Comparison of ENCODE assay signal across 8 cellular contexts in genomic region chr15:90201944-90202375, GRCh38. TPM values are rescaled to one million over a fixed set of nuclear protein-coding genes. Genes with fewer than 3 reads are reported as not detected.
DNase-seq lines count a peak whose midpoint lies in the region; ATAC-seq and TF ChIP-seq lines count a peak whose summit lies in the region.

No MANE protein-coding gene starts in this region.

- peak; percentile 31 for ATAC-seq in mucosa of descending colon
- ATAC-seq in HG03571 (IDR thresholded peaks at IDR 0.05; ENCODE audit: unreplicated experiment) = no peak
- ATAC-seq in GM21529 (IDR thresholded peaks at IDR 0.05; ENCODE audit: unreplicated experiment) = no peak

- H3K9me3 ChIP-seq in BLaER1 treated with 17β-estradiol and CSF1 and Interleukin-3, amounts not matched to agents 10 nM and 100 nM (replicated peaks in 1 of 11) = no peaks in the 10 kb centered on the region
- no peaks in the 10 kb centered on the region for H3K9me3 ChIP-seq in mucosa of descending colon

- intact Hi-C loops in mucosa of descending colon (cut with DNase I, micrococcal nuclease) = no loop called here

- H3K4me3 ChIP-seq in BLaER1 treated with 17β-estradiol and CSF1 and Interleukin-3, amounts not matched to agents 10 nM and 100 nM = peak overlapping the region; percentile 90 to 98 (median 94)
- H3K4me3 ChIP-seq in cardiac fibroblast (replicated peaks in 1 of 2; ENCODE audit: low read depth in 2 of 2, low read length in 2 of 2) = peak overlapping the region; percentile 72 to 74
- H3K4me3 ChIP-seq in mucosa of descending colon = peak overlapping the region; percentile 61

- peak overlapping the region; percentile 82 to 89 (median 86) for H3K9ac ChIP-seq in BLaER1 treated with 17β-estradiol and CSF1 and Interleukin-3, amounts not matched to agents 10 nM and 100 nM

- H3K27me3 ChIP-seq in BLaER1 treated with 17β-estradiol and CSF1 and Interleukin-3, amounts not matched to agents 10 nM and 100 nM = no peaks in the 10 kb centered on the region; a peak in 1 of 22 replicates

- TF ChIP-seq CTCF in cardiac fibroblast (IDR thresholded peaks at IDR 0.05; ENCODE audit: low read depth, low read length) (no peak), mucosa of descending colon (IDR thresholded peaks at IDR 0.05) (no peak)

- DNase-seq in HuH-7 (ENCODE audit: low spot score) (peak; percentile 53), cardiac fibroblast (ENCODE audit: low read depth in 2 of 2) (peak in 1 of 2 donors; percentile 19), mucosa of descending colon (peak in 2 of 3 donors; percentile 58 to 60), NOMO-1 treated with dmso at 0.1 percent for 144 hours (lab: John Stamatoyannopoulos, UW; ENCODE audit: unreplicated experiment) (no peak), OCI-M2 (lab: John Stamatoyannopoulos, UW; ENCODE audit: unreplicated experiment) (no peak)

- H3K27ac ChIP-seq in BLaER1 treated with 17β-estradiol and CSF1 and Interleukin-3, amounts not matched to agents 10 nM and 100 nM = peak overlapping the region in 10 of 11 experiments; percentile 70 to 84 (median 80); a peak in 19 of 22 replicates

- H3K4me1 ChIP-seq in BLaER1 treated with 17β-estradiol and CSF1 and Interleukin-3, amounts not matched to agents 10 nM and 100 nM = peaks cover 58 to 78% (median 65%) of the 10 kb centered on the region in 10 experiments
- H3K4me1 ChIP-seq in mucosa of descending colon (ENCODE audit: low read depth) = peaks cover 17% of the 10 kb centered on the region

- peaks cover 20 to 84% (median 49%) of the 10 kb centered on the region in 11 experiments; a peak in 19 of 22 replicates for H4K20me1 ChIP-seq in BLaER1 treated with 17β-estradiol and CSF1 and Interleukin-3, amounts not matched to agents 10 nM and 100 nM

- H3K4me2 ChIP-seq in BLaER1 treated with 17β-estradiol and CSF1 and Interleukin-3, amounts not matched to agents 10 nM and 100 nM = peak overlapping the region; percentile 93 to 100 (median 99)

- peaks cover 2 to 49% (median 16%) of the 10 kb centered on the region in 11 experiments; a peak in 17 of 22 replicates for H3K36me3 ChIP-seq in BLaER1 treated with 17β-estradiol and CSF1 and Interleukin-3, amounts not matched to agents 10 nM and 100 nM
- H3K36me3 ChIP-seq in mucosa of descending colon (ENCODE audit: low read depth) = no peaks in the 10 kb centered on the region

RNA-seq across cellular contexts. Expression of gene SEMA4B, which starts 0.8 kb away (rescaled TPM):
- total RNA-seq in mucosa of descending colon = 100 to 1,000 TPM; 118 to 146 (median 131) TPM

RNA-seq across cellular contexts. Expression of gene CIB1, which starts 31.8 kb away (rescaled TPM):
- 100 to 1,000 TPM; 126 to 273 (median 209) TPM for total RNA-seq in mucosa of descending colon

RNA-seq across cellular contexts. Expression of gene GDPGP1, which starts 32.0 kb away (rescaled TPM):
- total RNA-seq in mucosa of descending colon = 10 to 100 TPM; 18.2 to 25.5 (median 19.3) TPM

RNA-seq across cellular contexts. Expression of gene TTLL13, which starts 47.4 kb away (rescaled TPM):
- under 1 TPM; 0.34 to 0.93 (median 0.63) TPM for total RNA-seq in mucosa of descending colon

Comparison
In these comparisons a context has a peak if more than half of its experiments do, and no peak if none do; other contexts are left out.
1. DNase-seq: peak in HuH-7 (single experiment) and mucosa of descending colon (2 of 3); none in NOMO-1 treated with dmso at 0.1 percent for 144 hours (single experiment) and OCI-M2 (single experiment).
2. Peak in every context shown above with its lines, with median percentiles within 50 percentile points of each other: H3K4me3 ChIP-seq.